In the genomic region with DNA sequence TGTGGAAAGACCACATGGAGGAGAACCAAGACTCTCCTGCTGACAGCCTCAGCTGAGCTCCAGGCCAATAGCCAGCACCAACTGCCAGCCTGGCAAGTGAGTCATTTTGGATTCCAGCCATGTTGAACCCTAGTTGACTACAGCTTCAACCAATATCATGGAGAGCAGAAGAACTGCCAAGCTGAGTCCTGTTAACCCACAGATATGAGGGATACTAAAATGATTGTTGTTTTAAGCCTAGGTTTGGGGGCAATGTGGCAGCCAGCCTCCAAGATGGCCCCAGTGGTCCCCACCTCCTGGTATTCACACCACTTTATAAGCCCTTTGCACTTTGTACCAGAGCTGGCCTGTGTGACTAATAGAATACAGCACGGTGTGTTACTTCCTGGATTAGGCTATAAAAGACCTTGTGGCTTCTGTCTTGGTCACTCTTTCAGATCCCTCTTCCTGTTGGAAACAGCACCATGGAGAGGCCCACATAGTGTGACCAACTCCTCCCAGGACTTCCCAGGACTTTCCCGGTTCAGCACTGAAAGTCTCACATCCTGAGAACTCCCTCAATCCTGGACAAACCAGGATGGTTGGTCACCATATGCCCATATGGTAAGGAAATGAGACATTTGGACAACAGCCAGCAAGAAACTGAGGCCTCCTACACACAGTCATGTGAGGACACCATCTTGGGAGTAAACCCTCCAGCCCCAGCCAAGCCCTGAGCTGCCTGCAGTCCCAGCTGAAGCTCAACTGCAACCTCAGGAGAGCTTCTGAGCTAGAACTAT, we compare ENCODE assay signal across 9 cellular contexts. TPM values are rescaled to one million over a fixed set of nuclear protein-coding genes. Genes with fewer than 3 reads are reported as not detected.
DNase-seq lines count a peak whose midpoint lies in the region; ATAC-seq and TF ChIP-seq lines count a peak whose summit lies in the region.
"Had no signal": no experiment of that assay in that cellular context is flagged by ENCODE, and none has a peak within 500 bp of the region (broad histone marks: within the 10 kb centered on the region; RNA-seq: fewer than 3 reads in every experiment).

No MANE protein-coding gene starts in this region.

- TF ChIP-seq CTCF in RWPE2 (IDR thresholded peaks at IDR 0.05; ENCODE audit: poor library complexity, severe bottlenecking) (no peak), left lung (IDR thresholded peaks at IDR 0.05) (no peak)

- no peaks in the 10 kb centered on the region for H3K27me3 ChIP-seq in RWPE2 (ENCODE audit: insufficient read depth, poor library complexity, severe bottlenecking)
- no peaks in the 10 kb centered on the region for H3K27me3 ChIP-seq in left lung
- H3K27me3 ChIP-seq: heart right ventricle had no signal

- no peaks in the 10 kb centered on the region for H3K36me3 ChIP-seq in RWPE2 (ENCODE audit: low read depth)
- H3K36me3 ChIP-seq in left lung = no peaks in the 10 kb centered on the region
- H3K36me3 ChIP-seq: heart right ventricle had no signal

- H3K4me1 ChIP-seq in RWPE2 (ENCODE audit: insufficient read depth, poor library complexity, severe bottlenecking) (peaks cover 13% of the 10 kb centered on the region), left lung (peaks cover 8 to 15% of the 10 kb centered on the region in 2 donors)

- DNase-seq in RWPE2 (ENCODE audit: low spot score) (no peak), left lung (no peak), activated gamma-delta T cell (lab: John Stamatoyannopoulos, UW) (no peak), islet precursor cell (no peak), NCI-H2196 (lab: John Stamatoyannopoulos, UW; ENCODE audit: unreplicated experiment) (no peak), NCI-H187 treated with DMSO at 0.1 percent for 48 hours (lab: John Stamatoyannopoulos, UW) (no peak)
- DNase-seq: heart right ventricle had no signal

- H3K9me3 ChIP-seq in RWPE2 (ENCODE audit: severe bottlenecking) (no peaks in the 10 kb centered on the region), left lung (peaks cover 0 to 8% of the 10 kb centered on the region in 2 donors)

- peak overlapping the region; percentile 34 for H3K27ac ChIP-seq in RWPE2 (ENCODE audit: poor library complexity, severe bottlenecking)
- H3K27ac ChIP-seq in left lung = no peak overlapping the region
- H3K27ac ChIP-seq: heart right ventricle had no signal

- peak; percentile 77 for ATAC-seq in GM18498 (IDR thresholded peaks at IDR 0.05; ENCODE audit: unreplicated experiment)
- peak; percentile 61 for ATAC-seq in HG02973 (IDR thresholded peaks at IDR 0.05; ENCODE audit: unreplicated experiment)
- peak; percentile 43; the same call in 2 of the 3 replicates for ATAC-seq in RWPE2 (ENCODE audit: low read depth)
- ATAC-seq in left lung = peak; percentile 25

- intact Hi-C loops in left lung (cut with DNase I) = no loop called here

- H3K4me3 ChIP-seq in RWPE2 (ENCODE audit: severe bottlenecking) (no peak overlapping the region), left lung (no peak overlapping the region)
- H3K4me3 ChIP-seq: heart right ventricle had no signal

RNA-seq across cellular contexts. Expression of a gene that starts 32.4 kb away (rescaled TPM):
- total RNA-seq in left lung = 100 to 1,000 TPM; 162 to 173 TPM

Comparison
In these comparisons a context has a peak if more than half of its experiments do, and no peak if none do; other contexts are left out.
1. ATAC-seq: peak in every context shown above with its lines; median percentile 77 in GM18498; 61 in HG02973; 43 in RWPE2; 25 in left lung.